1 cellular context compared by ENCODE assay signal in the genomic region with DNA sequence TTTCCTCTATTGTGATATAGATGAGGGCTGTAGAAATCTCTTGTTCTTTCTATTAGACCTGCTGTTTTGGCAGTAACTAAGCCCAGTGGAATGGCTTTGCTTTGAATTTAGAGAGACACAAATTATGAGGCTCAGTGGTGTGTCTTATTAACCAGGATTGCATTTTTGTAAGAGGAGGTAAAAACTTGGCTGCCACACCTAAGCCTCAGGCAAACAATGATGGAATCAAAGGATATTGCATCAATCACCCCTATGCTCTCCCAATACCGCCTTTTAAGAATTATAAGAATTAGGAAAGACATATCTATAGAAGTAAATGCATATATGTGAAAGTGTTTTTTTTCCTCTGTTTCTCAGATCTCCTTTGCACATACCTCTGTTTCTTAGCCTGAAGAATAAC.
TF ChIP-seq lines count a peak whose summit lies in the region.

No MANE protein-coding gene starts in this region.

TF ChIP-seq in HepG2, 621 proteins besides CTCF, POLR2A, EP300 and RAD21 (continued from another document):
- TF ChIP-seq, protein P1, sequence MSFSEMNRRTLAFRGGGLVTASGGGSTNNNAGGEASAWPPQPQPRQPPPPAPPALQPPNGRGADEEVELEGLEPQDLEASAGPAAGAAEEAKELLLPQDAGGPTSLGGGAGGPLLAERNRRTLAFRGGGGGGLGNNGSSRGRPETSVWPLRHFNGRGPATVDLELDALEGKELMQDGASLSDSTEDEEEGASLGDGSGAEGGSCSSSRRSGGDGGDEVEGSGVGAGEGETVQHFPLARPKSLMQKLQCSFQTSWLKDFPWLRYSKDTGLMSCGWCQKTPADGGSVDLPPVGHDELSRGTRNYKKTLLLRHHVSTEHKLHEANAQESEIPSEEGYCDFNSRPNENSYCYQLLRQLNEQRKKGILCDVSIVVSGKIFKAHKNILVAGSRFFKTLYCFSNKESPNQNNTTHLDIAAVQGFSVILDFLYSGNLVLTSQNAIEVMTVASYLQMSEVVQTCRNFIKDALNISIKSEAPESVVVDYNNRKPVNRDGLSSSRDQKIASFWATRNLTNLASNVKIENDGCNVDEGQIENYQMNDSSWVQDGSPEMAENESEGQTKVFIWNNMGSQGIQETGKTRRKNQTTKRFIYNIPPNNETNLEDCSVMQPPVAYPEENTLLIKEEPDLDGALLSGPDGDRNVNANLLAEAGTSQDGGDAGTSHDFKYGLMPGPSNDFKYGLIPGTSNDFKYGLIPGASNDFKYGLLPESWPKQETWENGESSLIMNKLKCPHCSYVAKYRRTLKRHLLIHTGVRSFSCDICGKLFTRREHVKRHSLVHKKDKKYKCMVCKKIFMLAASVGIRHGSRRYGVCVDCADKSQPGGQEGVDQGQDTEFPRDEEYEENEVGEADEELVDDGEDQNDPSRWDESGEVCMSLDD (CRISPR knock-in tag; IDR thresholded peaks at IDR 0.05; ENCODE audit: borderline replicate concordance), result no peak
- TF ChIP-seq SNAI1 (CRISPR knock-in tag; IDR thresholded peaks at IDR 0.05; ENCODE audit: borderline replicate concordance) (no peak), SOX13 (IDR thresholded peaks at IDR 0.05) (no peak), SOX13 (CRISPR knock-in tag; conservative IDR thresholded peaks at IDR 0.05 in 1 of 2, IDR thresholded peaks at IDR 0.05 in 1 of 2) (peak in 1 of 2 experiments; percentile 29; a peak in 1 of 4 replicates), NR2F6 (IDR thresholded peaks at IDR 0.05) (no peak), NR2F6 (CRISPR knock-in tag; IDR thresholded peaks at IDR 0.05) (no peak), ZNF891 (CRISPR knock-in tag; IDR thresholded peaks at IDR 0.05) (no peak), ZNF382 (CRISPR knock-in tag; IDR thresholded peaks at IDR 0.05; ENCODE audit: borderline replicate concordance) (no peak), STAG1 (CRISPR knock-in tag; IDR thresholded peaks at IDR 0.05) (no peak), SAFB2 (CRISPR knock-in tag; IDR thresholded peaks at IDR 0.05; ENCODE audit: borderline replicate concordance, low read depth) (no peak), CEBPB (IDR thresholded peaks at IDR 0.05; ENCODE audit: borderline replicate concordance, low read depth, low read length) (peak; percentile 12; the same call in 1 of the 2 replicates), ADNP (CRISPR knock-in tag; IDR thresholded peaks at IDR 0.05) (no peak), MLLT10 (CRISPR knock-in tag; IDR thresholded peaks at IDR 0.05) (no peak), MXD4 (CRISPR knock-in tag; IDR thresholded peaks at IDR 0.05) (no peak), CBX1 (IDR thresholded peaks at IDR 0.05; ENCODE audit: low read depth) (no peak), RFX3 (CRISPR knock-in tag; IDR thresholded peaks at IDR 0.05) (no peak), NR2F2 (IDR thresholded peaks at IDR 0.05; ENCODE audit: borderline replicate concordance, low read depth) (no peak), ZNF75D (CRISPR knock-in tag; IDR thresholded peaks at IDR 0.05; ENCODE audit: borderline replicate concordance) (no peak), CREB1 (IDR thresholded peaks at IDR 0.05) (no peak), CREB1 (CRISPR knock-in tag; IDR thresholded peaks at IDR 0.05) (no peak), ARNT (IDR thresholded peaks at IDR 0.05) (no peak)
- TF ChIP-seq, protein P2, sequence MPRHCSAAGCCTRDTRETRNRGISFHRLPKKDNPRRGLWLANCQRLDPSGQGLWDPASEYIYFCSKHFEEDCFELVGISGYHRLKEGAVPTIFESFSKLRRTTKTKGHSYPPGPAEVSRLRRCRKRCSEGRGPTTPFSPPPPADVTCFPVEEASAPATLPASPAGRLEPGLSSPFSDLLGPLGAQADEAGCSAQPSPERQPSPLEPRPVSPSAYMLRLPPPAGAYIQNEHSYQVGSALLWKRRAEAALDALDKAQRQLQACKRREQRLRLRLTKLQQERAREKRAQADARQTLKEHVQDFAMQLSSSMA (CRISPR knock-in tag; IDR thresholded peaks at IDR 0.05), result no peak
- TF ChIP-seq, protein P3, sequence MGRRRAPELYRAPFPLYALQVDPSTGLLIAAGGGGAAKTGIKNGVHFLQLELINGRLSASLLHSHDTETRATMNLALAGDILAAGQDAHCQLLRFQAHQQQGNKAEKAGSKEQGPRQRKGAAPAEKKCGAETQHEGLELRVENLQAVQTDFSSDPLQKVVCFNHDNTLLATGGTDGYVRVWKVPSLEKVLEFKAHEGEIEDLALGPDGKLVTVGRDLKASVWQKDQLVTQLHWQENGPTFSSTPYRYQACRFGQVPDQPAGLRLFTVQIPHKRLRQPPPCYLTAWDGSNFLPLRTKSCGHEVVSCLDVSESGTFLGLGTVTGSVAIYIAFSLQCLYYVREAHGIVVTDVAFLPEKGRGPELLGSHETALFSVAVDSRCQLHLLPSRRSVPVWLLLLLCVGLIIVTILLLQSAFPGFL (CRISPR knock-in tag; IDR thresholded peaks at IDR 0.05), result no peak
- TF ChIP-seq, protein P4, sequence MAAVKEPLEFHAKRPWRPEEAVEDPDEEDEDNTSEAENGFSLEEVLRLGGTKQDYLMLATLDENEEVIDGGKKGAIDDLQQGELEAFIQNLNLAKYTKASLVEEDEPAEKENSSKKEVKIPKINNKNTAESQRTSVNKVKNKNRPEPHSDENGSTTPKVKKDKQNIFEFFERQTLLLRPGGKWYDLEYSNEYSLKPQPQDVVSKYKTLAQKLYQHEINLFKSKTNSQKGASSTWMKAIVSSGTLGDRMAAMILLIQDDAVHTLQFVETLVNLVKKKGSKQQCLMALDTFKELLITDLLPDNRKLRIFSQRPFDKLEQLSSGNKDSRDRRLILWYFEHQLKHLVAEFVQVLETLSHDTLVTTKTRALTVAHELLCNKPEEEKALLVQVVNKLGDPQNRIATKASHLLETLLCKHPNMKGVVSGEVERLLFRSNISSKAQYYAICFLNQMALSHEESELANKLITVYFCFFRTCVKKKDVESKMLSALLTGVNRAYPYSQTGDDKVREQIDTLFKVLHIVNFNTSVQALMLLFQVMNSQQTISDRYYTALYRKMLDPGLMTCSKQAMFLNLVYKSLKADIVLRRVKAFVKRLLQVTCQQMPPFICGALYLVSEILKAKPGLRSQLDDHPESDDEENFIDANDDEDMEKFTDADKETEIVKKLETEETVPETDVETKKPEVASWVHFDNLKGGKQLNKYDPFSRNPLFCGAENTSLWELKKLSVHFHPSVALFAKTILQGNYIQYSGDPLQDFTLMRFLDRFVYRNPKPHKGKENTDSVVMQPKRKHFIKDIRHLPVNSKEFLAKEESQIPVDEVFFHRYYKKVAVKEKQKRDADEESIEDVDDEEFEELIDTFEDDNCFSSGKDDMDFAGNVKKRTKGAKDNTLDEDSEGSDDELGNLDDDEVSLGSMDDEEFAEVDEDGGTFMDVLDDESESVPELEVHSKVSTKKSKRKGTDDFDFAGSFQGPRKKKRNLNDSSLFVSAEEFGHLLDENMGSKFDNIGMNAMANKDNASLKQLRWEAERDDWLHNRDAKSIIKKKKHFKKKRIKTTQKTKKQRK (IDR thresholded peaks at IDR 0.05; ENCODE audit: low read length), result no peak
- TF ChIP-seq, protein P5, sequence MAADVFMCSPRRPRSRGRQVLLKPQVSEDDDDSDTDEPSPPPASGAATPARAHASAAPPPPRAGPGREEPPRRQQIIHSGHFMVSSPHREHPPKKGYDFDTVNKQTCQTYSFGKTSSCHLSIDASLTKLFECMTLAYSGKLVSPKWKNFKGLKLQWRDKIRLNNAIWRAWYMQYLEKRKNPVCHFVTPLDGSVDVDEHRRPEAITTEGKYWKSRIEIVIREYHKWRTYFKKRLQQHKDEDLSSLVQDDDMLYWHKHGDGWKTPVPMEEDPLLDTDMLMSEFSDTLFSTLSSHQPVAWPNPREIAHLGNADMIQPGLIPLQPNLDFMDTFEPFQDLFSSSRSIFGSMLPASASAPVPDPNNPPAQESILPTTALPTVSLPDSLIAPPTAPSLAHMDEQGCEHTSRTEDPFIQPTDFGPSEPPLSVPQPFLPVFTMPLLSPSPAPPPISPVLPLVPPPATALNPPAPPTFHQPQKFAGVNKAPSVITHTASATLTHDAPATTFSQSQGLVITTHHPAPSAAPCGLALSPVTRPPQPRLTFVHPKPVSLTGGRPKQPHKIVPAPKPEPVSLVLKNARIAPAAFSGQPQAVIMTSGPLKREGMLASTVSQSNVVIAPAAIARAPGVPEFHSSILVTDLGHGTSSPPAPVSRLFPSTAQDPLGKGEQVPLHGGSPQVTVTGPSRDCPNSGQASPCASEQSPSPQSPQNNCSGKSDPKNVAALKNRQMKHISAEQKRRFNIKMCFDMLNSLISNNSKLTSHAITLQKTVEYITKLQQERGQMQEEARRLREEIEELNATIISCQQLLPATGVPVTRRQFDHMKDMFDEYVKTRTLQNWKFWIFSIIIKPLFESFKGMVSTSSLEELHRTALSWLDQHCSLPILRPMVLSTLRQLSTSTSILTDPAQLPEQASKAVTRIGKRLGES (CRISPR knock-in tag; IDR thresholded peaks at IDR 0.05; ENCODE audit: borderline replicate concordance), result no peak
- TF ChIP-seq, protein P6, sequence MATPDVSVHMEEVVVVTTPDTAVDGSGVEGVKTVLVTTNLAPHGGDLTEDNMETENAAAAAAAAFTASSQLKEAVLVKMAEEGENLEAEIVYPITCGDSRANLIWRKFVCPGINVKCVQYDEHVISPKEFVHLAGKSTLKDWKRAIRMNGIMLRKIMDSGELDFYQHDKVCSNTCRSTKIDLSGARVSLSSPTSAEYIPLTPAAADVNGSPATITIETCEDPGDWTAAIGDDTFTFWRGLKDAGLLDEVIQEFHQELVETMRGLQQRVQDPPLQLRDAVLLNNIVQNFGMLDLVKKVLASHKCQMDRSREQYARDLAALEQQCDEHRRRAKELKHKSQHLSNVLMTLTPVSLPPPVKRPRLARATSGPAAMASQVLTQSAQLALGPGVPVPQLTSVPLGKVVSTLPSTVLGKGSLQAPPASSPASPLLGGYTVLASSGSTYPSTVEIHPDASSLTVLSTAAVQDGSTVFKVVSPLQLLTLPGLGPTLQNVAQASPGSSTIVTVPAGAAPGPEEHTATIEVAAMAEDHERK (CRISPR knock-in tag; IDR thresholded peaks at IDR 0.05; ENCODE audit: low read depth), result no peak
- TF ChIP-seq, protein P7, sequence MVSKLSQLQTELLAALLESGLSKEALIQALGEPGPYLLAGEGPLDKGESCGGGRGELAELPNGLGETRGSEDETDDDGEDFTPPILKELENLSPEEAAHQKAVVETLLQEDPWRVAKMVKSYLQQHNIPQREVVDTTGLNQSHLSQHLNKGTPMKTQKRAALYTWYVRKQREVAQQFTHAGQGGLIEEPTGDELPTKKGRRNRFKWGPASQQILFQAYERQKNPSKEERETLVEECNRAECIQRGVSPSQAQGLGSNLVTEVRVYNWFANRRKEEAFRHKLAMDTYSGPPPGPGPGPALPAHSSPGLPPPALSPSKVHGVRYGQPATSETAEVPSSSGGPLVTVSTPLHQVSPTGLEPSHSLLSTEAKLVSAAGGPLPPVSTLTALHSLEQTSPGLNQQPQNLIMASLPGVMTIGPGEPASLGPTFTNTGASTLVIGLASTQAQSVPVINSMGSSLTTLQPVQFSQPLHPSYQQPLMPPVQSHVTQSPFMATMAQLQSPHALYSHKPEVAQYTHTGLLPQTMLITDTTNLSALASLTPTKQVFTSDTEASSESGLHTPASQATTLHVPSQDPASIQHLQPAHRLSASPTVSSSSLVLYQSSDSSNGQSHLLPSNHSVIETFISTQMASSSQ (IDR thresholded peaks at IDR 0.05; ENCODE audit: low read depth), result no peak
- TF ChIP-seq, protein P7 (CRISPR knock-in tag; IDR thresholded peaks at IDR 0.05; ENCODE audit: borderline replicate concordance), result no peak
- TF ChIP-seq, protein P8, sequence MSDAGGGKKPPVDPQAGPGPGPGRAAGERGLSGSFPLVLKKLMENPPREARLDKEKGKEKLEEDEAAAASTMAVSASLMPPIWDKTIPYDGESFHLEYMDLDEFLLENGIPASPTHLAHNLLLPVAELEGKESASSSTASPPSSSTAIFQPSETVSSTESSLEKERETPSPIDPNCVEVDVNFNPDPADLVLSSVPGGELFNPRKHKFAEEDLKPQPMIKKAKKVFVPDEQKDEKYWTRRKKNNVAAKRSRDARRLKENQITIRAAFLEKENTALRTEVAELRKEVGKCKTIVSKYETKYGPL (CRISPR knock-in tag; IDR thresholded peaks at IDR 0.05), result no peak
